In the genomic region with DNA sequence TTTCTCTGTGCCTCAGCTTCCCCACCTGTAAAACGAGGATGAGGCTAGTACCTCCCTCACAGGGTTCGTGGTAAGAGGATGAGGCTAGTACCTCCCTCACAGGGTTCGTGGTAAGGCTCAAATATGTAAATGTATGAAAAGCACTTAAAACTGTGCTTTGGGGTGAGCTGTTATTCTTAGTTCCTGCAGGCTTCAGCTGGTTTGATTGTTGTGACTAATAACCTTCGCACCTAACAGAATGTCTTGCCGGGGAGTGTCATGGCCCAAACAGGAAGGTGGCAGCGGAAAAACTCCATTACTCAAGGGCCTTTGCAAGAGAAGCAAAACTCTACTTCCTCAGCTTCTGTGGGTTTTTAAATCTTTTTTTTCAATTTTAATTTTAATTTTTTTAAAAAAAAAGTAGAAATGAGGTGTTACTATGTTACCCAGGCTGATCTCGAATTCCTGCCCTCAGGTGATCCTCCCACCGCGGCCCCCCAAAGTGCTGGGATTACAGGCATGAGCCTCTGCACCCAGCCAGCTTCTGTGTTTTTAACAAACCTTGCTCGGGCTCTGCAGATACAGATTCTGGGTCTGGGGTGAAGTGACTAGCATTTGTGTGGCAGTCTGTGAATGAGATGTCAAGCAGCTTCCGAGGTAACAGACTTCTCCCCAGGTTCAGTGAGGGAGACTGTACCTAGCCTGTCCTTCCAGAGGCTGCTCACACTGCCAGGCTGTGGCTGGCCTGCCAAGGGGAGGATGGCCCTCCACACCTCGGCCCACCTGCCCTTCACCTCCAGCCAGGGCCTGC, we compare ENCODE assay signal across 8 cellular contexts.
DNase-seq lines count a peak whose midpoint lies in the region; ATAC-seq lines count a peak whose summit lies in the region.

No MANE protein-coding gene starts in this region.

- DNase-seq in SIG-M5 (lab: John Stamatoyannopoulos, UW), result peak; percentile 70
- peak; percentile 59 for DNase-seq in activated naive CD8-positive, alpha-beta T cell treated with anti-CD3 and anti-CD28 coated beads, Interleukin-2, amount 50 U/mL, for 24 hours
- peak; percentile 74 for DNase-seq in stimulated activated CD4-positive, alpha-beta T cell treated with anti-CD3 and anti-CD28 coated beads, Interleukin-15, amount 100 ng/mL, for 24 hours
- DNase-seq in mesenteric fat pad (ENCODE audit: low spot score), result no peak
- no peak for DNase-seq in NCI-H1436 treated with DMSO at 0.1 percent for 48 hours (lab: John Stamatoyannopoulos, UW)
- no peak for DNase-seq in dedifferentiated amniotic fluid mesenchymal stem cell (ENCODE audit: extremely low spot score)

- no peaks in the 10 kb centered on the region for H3K9me3 Mint-ChIP-seq in activated naive CD8-positive, alpha-beta T cell treated with anti-CD3 and anti-CD28 coated beads, Interleukin-2, amount 50 U/mL, for 24 hours

- ATAC-seq in GM18499 (IDR thresholded peaks at IDR 0.05; ENCODE audit: insufficient read depth, unreplicated experiment) (peak; percentile 50), HG02852 (IDR thresholded peaks at IDR 0.05; ENCODE audit: unreplicated experiment) (peak; percentile 55)
- peak; percentile 82 for ATAC-seq in activated naive CD8-positive, alpha-beta T cell treated with anti-CD3 and anti-CD28 coated beads, Interleukin-2, amount 50 U/mL, for 24 hours

- H3K36me3 Mint-ChIP-seq in activated naive CD8-positive, alpha-beta T cell treated with anti-CD3 and anti-CD28 coated beads, Interleukin-2, amount 50 U/mL, for 24 hours (ENCODE audit: low read depth), result no peaks in the 10 kb centered on the region

- H3K27me3 Mint-ChIP-seq in activated naive CD8-positive, alpha-beta T cell treated with anti-CD3 and anti-CD28 coated beads, Interleukin-2, amount 50 U/mL, for 24 hours, result no peaks in the 10 kb centered on the region

- H3K27ac Mint-ChIP-seq in activated naive CD8-positive, alpha-beta T cell treated with anti-CD3 and anti-CD28 coated beads, Interleukin-2, amount 50 U/mL, for 24 hours, result peak overlapping the region; percentile 93

- H3K4me1 Mint-ChIP-seq in activated naive CD8-positive, alpha-beta T cell treated with anti-CD3 and anti-CD28 coated beads, Interleukin-2, amount 50 U/mL, for 24 hours, result peaks cover 96% of the 10 kb centered on the region

- H3K4me3 Mint-ChIP-seq in activated naive CD8-positive, alpha-beta T cell treated with anti-CD3 and anti-CD28 coated beads, Interleukin-2, amount 50 U/mL, for 24 hours, result peak overlapping the region; percentile 64

Comparison
In these comparisons a context has a peak if more than half of its experiments do, and no peak if none do; other contexts are left out.
1. DNase-seq: peak in SIG-M5 (single experiment), activated naive CD8-positive, alpha-beta T cell treated with anti-CD3 and anti-CD28 coated beads, Interleukin-2, amount 50 U/mL, for 24 hours (single experiment) and stimulated activated CD4-positive, alpha-beta T cell treated with anti-CD3 and anti-CD28 coated beads, Interleukin-15, amount 100 ng/mL, for 24 hours (single experiment); none in mesenteric fat pad (single experiment), NCI-H1436 treated with DMSO at 0.1 percent for 48 hours (single experiment) and dedifferentiated amniotic fluid mesenchymal stem cell (single experiment).
2. Peak in every context shown above with its lines, with median percentiles within 50 percentile points of each other: ATAC-seq.